Comparison of ENCODE assay signal across 8 cellular contexts in genomic region chr11:67286621-67287333, GRCh38. TPM values are rescaled to one million over a fixed set of nuclear protein-coding genes. Genes with fewer than 3 reads are reported as not detected.
DNase-seq lines count a peak whose midpoint lies in the region; ATAC-seq and TF ChIP-seq lines count a peak whose summit lies in the region.

No MANE protein-coding gene starts in this region.

- CTCF ChIA-PET in activated CD4-positive, alpha-beta T cell treated with anti-CD3 and anti-CD28 coated beads for 36 hours (lab: Charles Lee) = interaction anchor here (0.9 to 1.4 kb wide), 2 partner anchors 23 to 65 kb away, joined by 3 read pairs; no protein-coding TSS in a partner anchor

- H3K27ac Mint-ChIP-seq in activated CD4-positive, alpha-beta T cell treated with anti-CD3 and anti-CD28 coated beads for 36 hours = peak overlapping the region; percentile 97
- H3K27ac Mint-ChIP-seq in activated naive CD4-positive, alpha-beta T cell treated with anti-CD3 and anti-CD28 coated beads, Interleukin-2, amount 50 U/mL, for 72 hours = peak overlapping the region; percentile 97 to 98

- H3K27ac ChIP-seq in liver (ENCODE audit: low read depth in 1 of 2, low read length in 2 of 2) = peak overlapping the region; percentile 88 to 94
- peak overlapping the region; percentile 95 for H3K27ac ChIP-seq in thymus (ENCODE audit: low read depth)

- intact Hi-C loops in activated CD4-positive, alpha-beta T cell treated with anti-CD3 and anti-CD28 coated beads for 36 hours (cut with DNase I, micrococcal nuclease) = loop anchor here in 1 of 2 experiments (5.0 kb wide), 2 partner anchors 201 to 296 kb away; partner anchors contain the start of gene GSTP1

- peak; percentile 45 for DNase-seq in activated CD4-positive, alpha-beta T cell treated with anti-CD3 and anti-CD28 coated beads for 36 hours
- no peak for DNase-seq in activated CD4-positive, alpha-beta T cell treated with anti-CD3 and anti-CD28 coated beads, Interleukin-2, amount 50 U/mL, for 4 hours
- no peak for DNase-seq in activated naive CD4-positive, alpha-beta T cell treated with anti-CD3 and anti-CD28 coated beads, Interleukin-2, amount 50 U/mL, for 72 hours (ENCODE audit: low spot score in 2 of 2)
- no peak for DNase-seq in NCI-H446 (lab: John Stamatoyannopoulos, UW)
- no peak for DNase-seq in GM19240 (ENCODE audit: insufficient read length, low spot score)
- DNase-seq in inferior parietal cortex (ENCODE audit: extremely low spot score) = no peak

- ATAC-seq in activated CD4-positive, alpha-beta T cell treated with anti-CD3 and anti-CD28 coated beads for 36 hours = no peak
- ATAC-seq in activated naive CD4-positive, alpha-beta T cell treated with anti-CD3 and anti-CD28 coated beads, Interleukin-2, amount 50 U/mL, for 72 hours = peak in 1 of 2 donors; percentile 9

- peaks cover 51% of the 10 kb centered on the region for H3K36me3 Mint-ChIP-seq in activated CD4-positive, alpha-beta T cell treated with anti-CD3 and anti-CD28 coated beads for 36 hours (ENCODE audit: low read depth)
- H3K36me3 Mint-ChIP-seq in activated naive CD4-positive, alpha-beta T cell treated with anti-CD3 and anti-CD28 coated beads, Interleukin-2, amount 50 U/mL, for 72 hours = peaks cover 23 to 27% of the 10 kb centered on the region in 2 donors

- peaks cover 14 to 39% (median 24%) of the 10 kb centered on the region in 4 donors for H3K36me3 ChIP-seq in liver (ENCODE audit: control insufficient read depth in 4 of 4, insufficient read depth in 3 of 4, low read depth in 1 of 4, low read length in 3 of 4)
- H3K36me3 ChIP-seq in thymus (ENCODE audit: control insufficient read depth, insufficient read depth) = peaks cover 65% of the 10 kb centered on the region

- no peaks in the 10 kb centered on the region for H3K27me3 Mint-ChIP-seq in activated CD4-positive, alpha-beta T cell treated with anti-CD3 and anti-CD28 coated beads for 36 hours

- H3K4me1 Mint-ChIP-seq in activated CD4-positive, alpha-beta T cell treated with anti-CD3 and anti-CD28 coated beads for 36 hours = peaks cover 45% of the 10 kb centered on the region

- H3K9me3 ChIP-seq in liver (ENCODE audit: control insufficient read depth in 4 of 4, low read length in 3 of 4) (no peaks in the 10 kb centered on the region), thymus (ENCODE audit: control insufficient read depth) (no peaks in the 10 kb centered on the region)

- H3K4me1 ChIP-seq in liver (ENCODE audit: control insufficient read depth in 4 of 4, insufficient read depth in 4 of 4, low read length in 3 of 4) (peaks cover 0 to 24% (median 14%) of the 10 kb centered on the region in 4 donors), thymus (ENCODE audit: control insufficient read depth, insufficient read depth, low read length) (peaks cover 26% of the 10 kb centered on the region)

- POLR2A ChIA-PET in activated CD4-positive, alpha-beta T cell treated with anti-CD3 and anti-CD28 coated beads for 36 hours (lab: Charles Lee) = no interaction called here

- no peak for TF ChIP-seq CTCF in liver (IDR thresholded peaks at IDR 0.05; ENCODE audit: low read depth, low read length, missing input control)

- no peak overlapping the region for H3K9ac ChIP-seq in liver (ENCODE audit: low read depth in 1 of 2, low read length in 2 of 2)

- no peak for TF ChIP-seq RAD21 in liver (IDR thresholded peaks at IDR 0.05)

- no peaks in the 10 kb centered on the region for H3K27me3 ChIP-seq in liver (ENCODE audit: control insufficient read depth in 4 of 4, insufficient read depth in 4 of 4, low read length in 3 of 4)
- H3K27me3 ChIP-seq in thymus (ENCODE audit: control insufficient read depth, insufficient read depth) = no peaks in the 10 kb centered on the region

- H3K4me3 Mint-ChIP-seq in activated CD4-positive, alpha-beta T cell treated with anti-CD3 and anti-CD28 coated beads for 36 hours = peak overlapping the region; percentile 64

- 78% methylated on average over 8 of the region's 8 CpGs for WGBS in liver
- 61% methylated on average over 8 of the region's 8 CpGs for WGBS in thymus

- no peaks in the 10 kb centered on the region for H3K9me3 Mint-ChIP-seq in activated CD4-positive, alpha-beta T cell treated with anti-CD3 and anti-CD28 coated beads for 36 hours (ENCODE audit: low read depth)
- no peaks in the 10 kb centered on the region for H3K9me3 Mint-ChIP-seq in activated naive CD4-positive, alpha-beta T cell treated with anti-CD3 and anti-CD28 coated beads, Interleukin-2, amount 50 U/mL, for 72 hours

- H3K4me3 ChIP-seq in liver (ENCODE audit: low read depth in 1 of 3, low read length in 3 of 3) = no peak overlapping the region
- H3K4me3 ChIP-seq in thymus (ENCODE audit: low read length) = no peak overlapping the region

TF ChIP-seq in liver, 16 proteins besides CTCF, POLR2A, EP300 and RAD21:
- no peak for TF ChIP-seq ZBTB33 (IDR thresholded peaks at IDR 0.05)
- TF ChIP-seq MAX (IDR thresholded peaks at IDR 0.05) = no peak
- TF ChIP-seq HNF4A (conservative IDR thresholded peaks at IDR 0.05) = no peak
- TF ChIP-seq FOXA1 (IDR thresholded peaks at IDR 0.05) = no peak
- no peak for TF ChIP-seq EGR1 (IDR thresholded peaks at IDR 0.05; ENCODE audit: low read depth in 2 of 2)
- no peak for TF ChIP-seq SP1 (IDR thresholded peaks at IDR 0.05)
- TF ChIP-seq GABPA (IDR thresholded peaks at IDR 0.05 in 1 of 2, conservative IDR thresholded peaks at IDR 0.05 in 1 of 2) = no peak
- TF ChIP-seq FOXA2 (IDR thresholded peaks at IDR 0.05) = no peak
TF ChIP-seq in liver: peak in this region for 0.

RNA-seq across cellular contexts. Expression of gene ANKRD13D, which starts 2.3 kb away (rescaled TPM):
- total RNA-seq in activated CD4-positive, alpha-beta T cell treated with anti-CD3 and anti-CD28 coated beads for 36 hours = 10 to 100 TPM; 44.9 to 69.5 TPM
- 100 to 1,000 TPM in 1 of 2 donors, 10 to 100 TPM in 1; 76.0 to 213 TPM for total RNA-seq in activated naive CD4-positive, alpha-beta T cell treated with anti-CD3 and anti-CD28 coated beads, Interleukin-2, amount 50 U/mL, for 72 hours
- total RNA-seq in liver = 10 to 100 TPM in 1 of 2 donors, 1 to 10 TPM in 1; 5.6 to 15.0 TPM
- polyA plus RNA-seq in liver (1 to 10 TPM; 5.5 to 6.1 TPM), thymus (99.1 TPM)

RNA-seq across cellular contexts. Expression of gene SSH3, which starts 16.6 kb away (rescaled TPM):
- 10 to 100 TPM in 1 of 2 experiments, 1 to 10 TPM in 1; 6.0 to 11.1 TPM for total RNA-seq in activated CD4-positive, alpha-beta T cell treated with anti-CD3 and anti-CD28 coated beads for 36 hours
- 10 to 100 TPM; 11.6 to 16.5 TPM for total RNA-seq in activated naive CD4-positive, alpha-beta T cell treated with anti-CD3 and anti-CD28 coated beads, Interleukin-2, amount 50 U/mL, for 72 hours
- total RNA-seq in liver = 10 to 100 TPM in 1 of 2 donors, 1 to 10 TPM in 1; 4.8 to 10.4 TPM
- 1 to 10 TPM; 7.6 to 8.7 TPM for polyA plus RNA-seq in liver
- 11.8 TPM for polyA plus RNA-seq in thymus

RNA-seq across cellular contexts. Expression of gene GRK2, which starts 20.5 kb away (rescaled TPM):
- total RNA-seq in activated CD4-positive, alpha-beta T cell treated with anti-CD3 and anti-CD28 coated beads for 36 hours = 100 to 1,000 TPM; 202 to 241 TPM
- total RNA-seq in activated naive CD4-positive, alpha-beta T cell treated with anti-CD3 and anti-CD28 coated beads, Interleukin-2, amount 50 U/mL, for 72 hours = 100 to 1,000 TPM; 289 to 376 TPM
- total RNA-seq in liver = 10 to 100 TPM; 35.0 to 41.4 TPM
- polyA plus RNA-seq in liver = 10 to 100 TPM; 13.4 to 28.4 TPM
- polyA plus RNA-seq in thymus = 158 TPM

Comparison
In these comparisons a context has a peak if more than half of its experiments do, and no peak if none do; other contexts are left out.
1. RNA of gene GRK2, which starts 20.5 kb away (total RNA-seq): 289 to 376 TPM in activated naive CD4-positive, alpha-beta T cell treated with anti-CD3 and anti-CD28 coated beads, Interleukin-2, amount 50 U/mL, for 72 hours and 202 to 241 TPM in activated CD4-positive, alpha-beta T cell treated with anti-CD3 and anti-CD28 coated beads for 36 hours; 35.0 to 41.4 TPM in liver; every median in the first group is over 4 times any median in the second.